ENCODE assay signal across 13 cellular contexts in the genomic region with DNA sequence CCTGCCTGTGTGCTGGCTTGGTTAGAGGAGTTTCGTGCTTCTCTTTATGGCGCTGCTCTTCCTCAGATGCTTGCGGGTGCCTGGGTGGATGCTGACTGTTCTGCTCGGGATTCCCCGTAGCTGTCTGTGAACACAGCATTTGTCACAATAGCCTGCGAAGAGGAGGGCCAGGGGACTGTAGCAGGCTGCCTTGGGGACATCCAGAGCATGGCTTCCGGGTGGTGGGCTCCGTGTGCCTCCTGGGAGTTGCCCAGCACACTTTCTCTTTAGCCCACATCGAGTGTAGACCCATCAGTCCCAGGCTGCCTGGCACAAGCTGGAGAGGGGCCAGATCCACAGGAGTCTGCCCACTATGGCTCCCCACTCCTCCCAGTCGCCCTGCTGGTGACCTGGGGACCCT.
A peak's percentile ranks its signal among the peaks of the same experiment; 100 is the strongest.
DNase-seq lines count a peak whose midpoint lies in the region; ATAC-seq and TF ChIP-seq lines count a peak whose summit lies in the region.
"Had no signal": no experiment of that assay in that cellular context is flagged by ENCODE, and none has a peak within 500 bp of the region (broad histone marks: within the 10 kb centered on the region; RNA-seq: fewer than 3 reads in every experiment).

No MANE protein-coding gene starts in this region.

- peaks cover 42% of the 10 kb centered on the region for H3K36me3 ChIP-seq in OCI-LY3 (replicated peaks; ENCODE audit: low read depth, low read length)
- H3K36me3 ChIP-seq: BE2C had no signal

- CTCF ChIA-PET in activated naive CD4-positive, alpha-beta T cell treated with anti-CD3 and anti-CD28 coated beads, Interleukin-2, amount 10 ng/mL, durations not matched to agents 7 days and 5 days (lab: Charles Lee), result interaction anchor here (1.2 kb wide), 1 partner anchor 65 kb away, joined by 3 read pairs; no protein-coding TSS in a partner anchor

- H3K9ac ChIP-seq in OCI-LY3 (ENCODE audit: low read length), result peak overlapping the region; percentile 32; the same call in 1 of the 2 replicates

- H3K9me3 Mint-ChIP-seq in activated naive CD4-positive, alpha-beta T cell treated with anti-CD3 and anti-CD28 coated beads, Interleukin-2, amount 10 ng/mL, durations not matched to agents 7 days and 5 days, result no peaks in the 10 kb centered on the region
- H3K9me3 Mint-ChIP-seq: neural crest cell had no signal

- peak overlapping the region; percentile 68 for H3K4me2 ChIP-seq in OCI-LY3 (ENCODE audit: low read length)

- H3K4me3 ChIP-seq in GM12864 (ENCODE audit: low read depth, low read length) (peak overlapping the region; percentile 3), OCI-LY3 (ENCODE audit: low read length) (peak overlapping the region; percentile 42; the same call in 1 of the 2 replicates)

- H3K27me3 ChIP-seq in OCI-LY3 (ENCODE audit: low read depth, low read length), result no peaks in the 10 kb centered on the region
- H3K27me3 ChIP-seq: BE2C had no signal

- peak; percentile 65 for ATAC-seq in GM19397 (IDR thresholded peaks at IDR 0.05; ENCODE audit: unreplicated experiment)
- ATAC-seq in HG02938 (IDR thresholded peaks at IDR 0.05; ENCODE audit: unreplicated experiment), result peak; percentile 51

- peaks cover 38% of the 10 kb centered on the region for H3K79me2 ChIP-seq in OCI-LY3 (ENCODE audit: low read length)

- H3K27ac ChIP-seq in OCI-LY3 (ENCODE audit: low read length), result 0 out of 2 replicates have a peak overlapping the region, but pooled peaks have one; percentile 17

- no peak overlapping the region for H3K4me3 Mint-ChIP-seq in activated naive CD4-positive, alpha-beta T cell treated with anti-CD3 and anti-CD28 coated beads, Interleukin-2, amount 10 ng/mL, durations not matched to agents 7 days and 5 days
- H3K4me3 Mint-ChIP-seq: neural crest cell had no signal

- no peaks in the 10 kb centered on the region for H3K4me1 Mint-ChIP-seq in activated naive CD4-positive, alpha-beta T cell treated with anti-CD3 and anti-CD28 coated beads, Interleukin-2, amount 10 ng/mL, durations not matched to agents 7 days and 5 days
- H3K4me1 Mint-ChIP-seq: neural crest cell had no signal

- H3K27me3 Mint-ChIP-seq in activated naive CD4-positive, alpha-beta T cell treated with anti-CD3 and anti-CD28 coated beads, Interleukin-2, amount 10 ng/mL, durations not matched to agents 7 days and 5 days, result peaks cover 5% of the 10 kb centered on the region

- DNase-seq in GM12864 (ENCODE audit: low read depth) (no peak), NOMO-1 (lab: John Stamatoyannopoulos, UW; ENCODE audit: unreplicated experiment in 2 of 2) (no peak), epidermal melanocyte (ENCODE audit: insufficient read length, low spot score) (no peak), LoVo (ENCODE audit: low spot score) (no peak)
- DNase-seq in activated naive CD4-positive, alpha-beta T cell treated with anti-CD3 and anti-CD28 coated beads, Interleukin-2, amount 10 ng/mL, durations not matched to agents 7 days and 5 days, result no peak
- DNase-seq: BE2C; islet precursor cell; NCI-H1436; stimulated activated CD4-positive, alpha-beta T cell treated with anti-CD3 and anti-CD28 coated beads, Interleukin-1b, Interleukin-23, amount 100 ng/mL, for 48 hours had no signal

- TF ChIP-seq CTCF in GM12864 (IDR thresholded peaks at IDR 0.05; ENCODE audit: low read depth, low read length, missing control alignments) (no peak), OCI-LY3 (IDR thresholded peaks at IDR 0.05; ENCODE audit: low read depth, low read length) (no peak)

- H4K20me1 ChIP-seq in OCI-LY3 (ENCODE audit: insufficient read depth, low read length), result peaks cover 30% of the 10 kb centered on the region

- no peaks in the 10 kb centered on the region for H3K9me3 ChIP-seq in OCI-LY3 (ENCODE audit: insufficient read depth, low read length)
- H3K9me3 ChIP-seq: BE2C had no signal

- no peaks in the 10 kb centered on the region for H3K36me3 Mint-ChIP-seq in activated naive CD4-positive, alpha-beta T cell treated with anti-CD3 and anti-CD28 coated beads, Interleukin-2, amount 10 ng/mL, durations not matched to agents 7 days and 5 days

- H2AFZ ChIP-seq in OCI-LY3 (ENCODE audit: low read depth, low read length), result no peak overlapping the region

- H3K4me1 ChIP-seq in OCI-LY3 (ENCODE audit: low read length), result peaks cover 59% of the 10 kb centered on the region
- H3K4me1 ChIP-seq: BE2C had no signal

- no peak overlapping the region for H3K27ac Mint-ChIP-seq in activated naive CD4-positive, alpha-beta T cell treated with anti-CD3 and anti-CD28 coated beads, Interleukin-2, amount 10 ng/mL, durations not matched to agents 7 days and 5 days
